In the genomic region with DNA sequence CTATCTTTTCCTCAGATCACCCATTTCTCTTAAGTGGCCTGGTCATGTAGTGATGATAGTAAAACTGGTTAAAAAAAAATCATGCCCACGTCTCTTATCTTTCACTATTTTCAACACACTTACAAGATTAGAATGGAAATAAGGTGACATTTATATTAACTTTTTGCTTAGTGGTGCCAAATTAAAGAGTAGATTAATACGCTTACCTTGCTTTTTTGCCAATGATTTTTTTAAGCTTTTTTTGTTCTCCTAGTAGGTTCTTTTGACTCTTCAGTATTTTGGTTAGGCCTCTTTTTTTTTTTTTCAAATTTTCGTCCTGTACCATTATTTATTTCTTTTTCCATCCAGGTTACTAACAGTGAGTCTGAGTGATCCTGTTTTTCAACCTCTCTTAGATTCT, we compare ENCODE assay signal across 19 cellular contexts.
DNase-seq lines count a peak whose midpoint lies in the region; ATAC-seq, FAIRE-seq and TF ChIP-seq lines count a peak whose summit lies in the region.
"Had no signal": no experiment of that assay in that cellular context is flagged by ENCODE, and none has a peak within 500 bp of the region (broad histone marks: within the 10 kb centered on the region; RNA-seq: fewer than 3 reads in every experiment).

No MANE protein-coding gene starts in this region.

- no peak overlapping the region for H2BK5ac ChIP-seq in IMR-90 (ENCODE audit: low read depth, low read length, poor library complexity, severe bottlenecking)

- FAIRE-seq in A549 (lab: Jason Lieb, UNC) (no peak), K562 (lab: Jason Lieb, UNC) (no peak)
- FAIRE-seq: A204.1, D721Med, G401.6, GM12891 had no signal

- H3K4me1 ChIP-seq in A549 (no peaks in the 10 kb centered on the region), IMR-90 (ENCODE audit: control insufficient read depth, insufficient read depth, low read length) (no peaks in the 10 kb centered on the region), K562 (replicated peaks in 1 of 2; ENCODE audit: control insufficient read depth in 2 of 2, insufficient read depth in 2 of 2, low read length in 2 of 2) (no peaks in the 10 kb centered on the region)
- H3K4me1 ChIP-seq: BLaER1 treated with 17β-estradiol and CSF1 and Interleukin-3, amounts not matched to agents 10 nM and 100 nM; Caco-2 had no signal

- POLR2A ChIA-PET in A549 (lab: Yijun Ruan, JAX), result no interaction called here
- POLR2A ChIA-PET in IMR-90 (lab: Charles Lee; ENCODE audit: unreplicated experiment), result no interaction called here
- POLR2A ChIA-PET in K562 (lab: Yijun Ruan, JAX), result no interaction called here

- H3K14ac ChIP-seq in IMR-90 (replicated peaks; ENCODE audit: low read depth, low read length), result no peak overlapping the region

- H3K4me3 ChIP-seq in A549 (no peak overlapping the region), IMR-90 (ENCODE audit: insufficient read depth, low read depth, low read length) (no peak overlapping the region), K562 (no peak overlapping the region)
- H3K4me3 ChIP-seq: BLaER1 treated with 17β-estradiol and CSF1 and Interleukin-3, amounts not matched to agents 10 nM and 100 nM had no signal

- no peak overlapping the region for H2AFZ ChIP-seq in IMR-90 (replicated peaks; ENCODE audit: low read length, poor library complexity)
- H2AFZ ChIP-seq in K562 (ENCODE audit: low read depth, low read length), result no peak overlapping the region

- H2AK5ac ChIP-seq in IMR-90 (ENCODE audit: low read depth, low read length), result no peak overlapping the region

- no peak for TF ChIP-seq RAD21 in A549 (conservative IDR thresholded peaks at IDR 0.05 in 1 of 2, IDR thresholded peaks at IDR 0.05 in 1 of 2)
- no peak for TF ChIP-seq RAD21 in IMR-90 (IDR thresholded peaks at IDR 0.05; ENCODE audit: low read length)
- TF ChIP-seq RAD21 in K562 (CRISPR knock-in tag; conservative IDR thresholded peaks at IDR 0.05 in 1 of 2, IDR thresholded peaks at IDR 0.05 in 1 of 2), result no peak

- in situ Hi-C loops in IMR-90 (cut with MboI; ENCODE audit: low sequenced_read_pairs) (no loop called here), K562 (cut with MboI) (no loop called here)

- no peak overlapping the region for H4K5ac ChIP-seq in IMR-90 (ENCODE audit: low read depth, low read length)

- WGBS in A549 (ENCODE audit: missing lambda C conversion rate), result 38% methylated on average over 3 of the region's 3 CpGs
- no CpG with 5 or more reads among the region's 3 CpGs for WGBS in IMR-90 (ENCODE audit: extremely low coverage in 2 of 2, insufficient read length in 1 of 2), 2 experiments
- 0% methylated on average over 2 of the region's 3 CpGs for WGBS in K562 (ENCODE audit: insufficient coverage, low coverage, missing lambda C conversion rate)

- H3K9me3 ChIP-seq in A549 (no peaks in the 10 kb centered on the region), IMR-90 (ENCODE audit: control insufficient read depth, insufficient read depth, low read length) (no peaks in the 10 kb centered on the region), K562 (replicated peaks; ENCODE audit: control insufficient read depth, insufficient read depth, low read depth, low read length) (no peaks in the 10 kb centered on the region)
- H3K9me3 ChIP-seq: BLaER1 treated with 17β-estradiol and CSF1 and Interleukin-3, amounts not matched to agents 10 nM and 100 nM; Caco-2 had no signal

- H4K8ac ChIP-seq in IMR-90 (ENCODE audit: low read depth in 2 of 2, low read length in 2 of 2), result no peak overlapping the region

- H4K91ac ChIP-seq in IMR-90 (ENCODE audit: insufficient read depth, low read depth, low read length), result no peak overlapping the region

- H3K27ac ChIP-seq in A549 (no peak overlapping the region), IMR-90 (ENCODE audit: insufficient read depth, low read length) (no peak overlapping the region), K562 (ENCODE audit: extremely low read depth, low read depth, low read length) (no peak overlapping the region)
- H3K27ac ChIP-seq: BLaER1 treated with 17β-estradiol and CSF1 and Interleukin-3, amounts not matched to agents 10 nM and 100 nM; C4-2B had no signal

- TF ChIP-seq POLR2A in A549 (IDR thresholded peaks at IDR 0.05; ENCODE audit: low read length) (no peak), IMR-90 (IDR thresholded peaks at IDR 0.05; ENCODE audit: low read depth, low read length) (no peak), K562 (conservative IDR thresholded peaks at IDR 0.05) (no peak)

- H3K4me2 ChIP-seq in A549 (no peak overlapping the region), IMR-90 (ENCODE audit: low read depth, low read length) (no peak overlapping the region), K562 (ENCODE audit: insufficient read depth, low read length) (no peak overlapping the region)
- H3K4me2 ChIP-seq: BLaER1 treated with 17β-estradiol and CSF1 and Interleukin-3, amounts not matched to agents 10 nM and 100 nM had no signal

- DNase-seq in A549 (ENCODE audit: low read depth in 1 of 2, low spot score in 1 of 2), result no peak
- DNase-seq in IMR-90, result no peak
- DNase-seq in K562 (ENCODE audit: extremely low read depth in 1 of 4, low spot score in 3 of 4), result no peak
- DNase-seq: 8988T; AML-193; Calu3; CD4-positive, alpha-beta T cell; CD8-positive, alpha-beta T cell; DMS79 treated with DMSO at 0.1 percent for 48 hours; GF-D8 had no signal

- no peak for TF ChIP-seq CTCF in A549 (IDR thresholded peaks at IDR 0.05)
- TF ChIP-seq CTCF in IMR-90 (conservative IDR thresholded peaks at IDR 0.05; ENCODE audit: low read depth, low read length), result no peak
- TF ChIP-seq CTCF in K562 (IDR thresholded peaks at IDR 0.05 in 2 of 3, conservative IDR thresholded peaks at IDR 0.05 in 1 of 3; ENCODE audit: insufficient read depth in 2 of 3, low read depth in 1 of 3, low read length in 3 of 3), result no peak

- BruUV-seq in IMR-90 (replicated peaks; lab: Mats Ljungman, UMichigan) (no TSS peak), K562 (replicated peaks; lab: Mats Ljungman, UMichigan) (no TSS peak)

- CTCF ChIA-PET in A549 (lab: Yijun Ruan, JAX) (interaction anchor here (0.7 to 1.5 kb wide), 2 partner anchors 14 to 41 kb away, joined by 3 to 7 read pairs; no protein-coding TSS in a partner anchor), IMR-90 (lab: Yijun Ruan, JAX) (interaction anchor here (1.4 kb wide), 1 partner anchor 40 kb away, joined by 5 read pairs; no protein-coding TSS in a partner anchor), K562 (lab: Yijun Ruan, JAX; ENCODE audit: low intra/inter-chr PET ratio) (no interaction called here)

- no peak overlapping the region for H2BK15ac ChIP-seq in IMR-90 (ENCODE audit: low read depth, low read length)

- no peak overlapping the region for H3K18ac ChIP-seq in IMR-90 (ENCODE audit: low read depth, low read length)

- dilution Hi-C loops in IMR-90 (cut with HindIII; ENCODE audit: low sequenced_read_pairs, unreplicated experiment), result no loop called here

- no peaks in the 10 kb centered on the region for H3K79me1 ChIP-seq in IMR-90 (ENCODE audit: low read depth in 1 of 2, low read length in 2 of 2)

- H3K9me1 ChIP-seq in IMR-90 (ENCODE audit: insufficient read depth, low read length) (no peaks in the 10 kb centered on the region), K562 (ENCODE audit: control insufficient read depth, insufficient read depth, low read length) (no peaks in the 10 kb centered on the region)

- H3K27me3 ChIP-seq in IMR-90 (ENCODE audit: control insufficient read depth, insufficient read depth, low read length) (no peaks in the 10 kb centered on the region), K562 (ENCODE audit: control insufficient read depth in 2 of 2, insufficient read depth in 2 of 2, low read length in 2 of 2) (no peaks in the 10 kb centered on the region)
- H3K27me3 ChIP-seq: BLaER1 treated with 17β-estradiol and CSF1 and Interleukin-3, amounts not matched to agents 10 nM and 100 nM had no signal

- no peak overlapping the region for H3K23ac ChIP-seq in IMR-90 (ENCODE audit: low read depth, low read length)

- H2BK20ac ChIP-seq in IMR-90 (ENCODE audit: low read depth, low read length), result no peak overlapping the region

- no peak overlapping the region for H2AK9ac ChIP-seq in IMR-90 (replicated peaks; ENCODE audit: low read depth, low read length, poor library complexity)

- H3K56ac ChIP-seq in IMR-90 (ENCODE audit: extremely low read depth, insufficient read depth, low read length), result no peak overlapping the region

- H2BK120ac ChIP-seq in IMR-90 (ENCODE audit: low read depth, low read length), result no peak overlapping the region

- TF ChIP-seq EP300 in A549 (IDR thresholded peaks at IDR 0.05) (no peak), K562 (IDR thresholded peaks at IDR 0.05; ENCODE audit: low read length) (no peak)

- no peak for ATAC-seq in A549
- ATAC-seq in IMR-90 (ENCODE audit: low read depth), result no peak
- ATAC-seq in K562, result no peak
- ATAC-seq in GM21528 (IDR thresholded peaks at IDR 0.05; ENCODE audit: low FRiP score, unreplicated experiment), result no peak
- ATAC-seq in GM18517 (IDR thresholded peaks at IDR 0.05; ENCODE audit: unreplicated experiment), result no peak
- ATAC-seq: CD8-positive, alpha-beta T cell had no signal

- H3K9ac ChIP-seq in IMR-90 (ENCODE audit: low read depth, low read length) (no peak overlapping the region), K562 (ENCODE audit: insufficient read depth in 1 of 2, low read depth in 2 of 2, low read length in 2 of 2) (no peak overlapping the region)
- H3K9ac ChIP-seq: BLaER1 treated with 17β-estradiol and CSF1 and Interleukin-3, amounts not matched to agents 10 nM and 100 nM had no signal

- no peak overlapping the region for H3K4ac ChIP-seq in IMR-90 (ENCODE audit: low read depth, low read length)

- H4K20me1 ChIP-seq in IMR-90 (ENCODE audit: insufficient read depth, low read length) (no peaks in the 10 kb centered on the region), K562 (replicated peaks; ENCODE audit: control insufficient read depth, insufficient read depth, low read length) (no peaks in the 10 kb centered on the region)
- H4K20me1 ChIP-seq: BLaER1 treated with 17β-estradiol and CSF1 and Interleukin-3, amounts not matched to agents 10 nM and 100 nM had no signal

- H3K36me3 ChIP-seq in IMR-90 (ENCODE audit: control insufficient read depth, insufficient read depth, low read length) (no peaks in the 10 kb centered on the region), K562 (ENCODE audit: control insufficient read depth, insufficient read depth, low read length) (no peaks in the 10 kb centered on the region)
- H3K36me3 ChIP-seq: BLaER1 treated with 17β-estradiol and CSF1 and Interleukin-3, amounts not matched to agents 10 nM and 100 nM had no signal

- intact Hi-C loops in IMR-90 (cut with micrococcal nuclease), result no loop called here
- intact Hi-C loops in K562 (cut with micrococcal nuclease), result no loop called here

- no peaks in the 10 kb centered on the region for H3K79me2 ChIP-seq in K562 (ENCODE audit: control insufficient read depth, insufficient read depth, low read length)

TF ChIP-seq in A549, 52 proteins besides CTCF, POLR2A, EP300 and RAD21 (continues in another document):
- no peak for TF ChIP-seq HOXB5 (CRISPR knock-in tag; IDR thresholded peaks at IDR 0.05)
- TF ChIP-seq SREBF2 (IDR thresholded peaks at IDR 0.05), result no peak

TF ChIP-seq in IMR-90, 13 proteins besides CTCF, POLR2A, EP300 and RAD21 (continues in another document):
- TF ChIP-seq RCOR1 (IDR thresholded peaks at IDR 0.05; ENCODE audit: insufficient replicate concordance, low read length) (no peak), MAZ (IDR thresholded peaks at IDR 0.05; ENCODE audit: borderline replicate concordance, low read depth, low read length) (no peak)

TF ChIP-seq in K562, 482 proteins besides CTCF, POLR2A, EP300 and RAD21 (continues in another document):
- no peak for TF ChIP-seq CBX3 (IDR thresholded peaks at IDR 0.05; ENCODE audit: borderline replicate concordance in 1 of 2, low read length in 2 of 2)
